9 cellular contexts compared by ENCODE assay signal in the genomic region with DNA sequence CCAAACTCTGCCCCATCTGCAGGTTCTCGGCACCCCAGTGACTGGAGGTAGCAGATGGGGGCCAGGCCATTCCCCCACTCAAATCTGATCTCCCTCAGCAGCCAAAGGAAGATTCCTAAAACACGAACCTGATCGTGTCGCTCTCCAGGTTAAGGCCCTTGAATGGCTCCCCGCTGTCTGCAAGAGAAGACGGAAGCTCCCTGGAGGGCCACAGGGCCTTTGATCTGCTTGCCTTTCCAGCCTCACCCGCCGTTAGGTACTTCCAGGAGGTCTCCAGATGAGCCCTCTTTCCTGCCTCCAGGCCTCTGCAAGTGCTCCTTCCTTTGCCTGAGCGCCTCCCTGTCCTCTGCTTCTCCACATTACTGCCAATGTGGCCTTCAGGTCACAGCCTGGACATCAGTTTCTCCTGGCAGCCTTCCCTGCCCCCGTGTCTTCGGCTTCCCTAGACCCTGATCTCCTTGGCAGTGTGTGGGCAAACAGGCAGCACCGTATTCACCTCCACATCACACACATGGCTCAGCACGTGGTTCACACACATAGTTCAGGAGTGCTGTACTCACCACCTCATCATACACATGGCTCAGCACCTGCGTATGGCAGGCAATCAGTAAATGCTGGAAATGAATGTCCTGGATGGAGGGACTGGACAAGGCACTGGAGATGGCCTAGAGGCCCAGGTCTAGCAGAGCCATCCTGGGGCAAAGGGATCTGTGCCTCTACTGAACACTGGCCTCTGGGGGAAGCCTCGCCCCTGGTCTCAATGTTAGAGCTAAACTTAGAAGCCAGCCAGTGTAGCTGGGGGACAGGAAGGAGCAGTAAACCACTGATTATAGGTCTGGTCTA. TPM values are rescaled to one million over a fixed set of nuclear protein-coding genes. Genes with fewer than 3 reads are reported as not detected.
DNase-seq lines count a peak whose midpoint lies in the region; ATAC-seq, FAIRE-seq and TF ChIP-seq lines count a peak whose summit lies in the region.
"Had no signal": no experiment of that assay in that cellular context is flagged by ENCODE, and none has a peak within 500 bp of the region (broad histone marks: within the 10 kb centered on the region; RNA-seq: fewer than 3 reads in every experiment).

No MANE protein-coding gene starts in this region.

- H3K4me3 Mint-ChIP-seq in endodermal cell (no peak overlapping the region), nephron (peak overlapping the region; percentile 3 to 27 (median 20))
- H3K4me3 Mint-ChIP-seq in T-helper 2 cell treated with Interferon-gamma antibody and Interleukin-4, amounts not matched to agents 5 μg/mL and 100 μg/mL, for 36 hours: no peak overlapping the region

- peak overlapping the region; percentile 43 for H3K9ac ChIP-seq in HepG2 (ENCODE audit: insufficient read depth, low read depth, low read length)
- H3K9ac ChIP-seq in endodermal cell (ENCODE audit: extremely low read depth, low read length, poor library complexity, severe bottlenecking): no peak overlapping the region

- peaks cover 26% of the 10 kb centered on the region for H3K27me3 Mint-ChIP-seq in endodermal cell (ENCODE audit: insufficient read depth)
- H3K27me3 Mint-ChIP-seq in nephron (ENCODE audit: low read depth): peaks cover 3% of the 10 kb centered on the region
- H3K27me3 Mint-ChIP-seq in T-helper 2 cell treated with Interferon-gamma antibody and Interleukin-4, amounts not matched to agents 5 μg/mL and 100 μg/mL, for 36 hours (ENCODE audit: low read depth): peaks cover 14% of the 10 kb centered on the region

- H3K27ac Mint-ChIP-seq in endodermal cell (peak overlapping the region; percentile 71), nephron (peak overlapping the region; percentile 73 to 98 (median 86))
- H3K27ac Mint-ChIP-seq in T-helper 2 cell treated with Interferon-gamma antibody and Interleukin-4, amounts not matched to agents 5 μg/mL and 100 μg/mL, for 36 hours: no peak overlapping the region

- no peak for ATAC-seq in HepG2
- no peak for ATAC-seq in right lobe of liver
- no peak for ATAC-seq in GM21825 (IDR thresholded peaks at IDR 0.05; ENCODE audit: unreplicated experiment)

- CTCF ChIA-PET in HepG2 (lab: Yijun Ruan, JAX; ENCODE audit: low intra/inter-chr PET ratio, low total read pairs): interaction anchor here (0.7 to 1.5 kb wide), 5 partner anchors 13 to 237 kb away, joined by 3 to 6 read pairs (median 5); no protein-coding TSS in a partner anchor

- no peak for TF ChIP-seq CTCF in HepG2 (CRISPR knock-in tag; IDR thresholded peaks at IDR 0.05)
- no peak for TF ChIP-seq CTCF in right lobe of liver (IDR thresholded peaks at IDR 0.05)
- no peak for TF ChIP-seq CTCF in endodermal cell (conservative IDR thresholded peaks at IDR 0.05)
- no peak for TF ChIP-seq CTCF in nephron (IDR thresholded peaks at IDR 0.05; ENCODE audit: unreplicated experiment in 3 of 3)

- in situ Hi-C loops in HepG2 (cut with HindIII; ENCODE audit: extremely low pct_ligation_motif_present, low pct_unique_long_range_greater_than_20kb): no loop called here

- H3K9me3 ChIP-seq in HepG2 (ENCODE audit: low read length) (no peaks in the 10 kb centered on the region), right lobe of liver (no peaks in the 10 kb centered on the region), endodermal cell (ENCODE audit: control insufficient read depth, low read length) (no peaks in the 10 kb centered on the region)

- no peaks in the 10 kb centered on the region for H3K79me2 ChIP-seq in HepG2 (ENCODE audit: insufficient read depth, low read length)

- peaks cover 75% of the 10 kb centered on the region for H3K4me1 ChIP-seq in HepG2 (ENCODE audit: insufficient read depth, low read length)
- H3K4me1 ChIP-seq in right lobe of liver: no peaks in the 10 kb centered on the region
- H3K4me1 ChIP-seq in endodermal cell (ENCODE audit: control insufficient read depth, insufficient read depth, low read length): peaks cover 30% of the 10 kb centered on the region

- WGBS in HepG2 (ENCODE audit: low lambda C conversion rate): 94% methylated on average over 14 of the region's 15 CpGs
- WGBS in right lobe of liver (ENCODE audit: insufficient coverage, low coverage, low lambda C conversion rate, missing lambda C conversion rate): 80% methylated on average over 5 of the region's 15 CpGs
- WGBS in endodermal cell (ENCODE audit: insufficient coverage in 1 of 2, insufficient read length in 1 of 2), 2 experiments: 71 to 74% methylated on average over 12 to 15 of the region's 15 CpGs

- no peak for TF ChIP-seq RAD21 in HepG2 (CRISPR knock-in tag; IDR thresholded peaks at IDR 0.05)

- no peak for DNase-seq in HepG2 (ENCODE audit: low spot score)
- no peak for DNase-seq in right lobe of liver
- peak; percentile 87 for DNase-seq in endodermal cell
- DNase-seq in stimulated activated CD4-positive, alpha-beta T cell treated with anti-CD3 and anti-CD28 coated beads, Interleukin-4, amount 100 ng/mL, for 4 hours: no peak
- no peak for DNase-seq in T-helper 2 cell
- no peak for DNase-seq in T-helper 2 cell treated with Interferon-gamma antibody and Interleukin-4, amounts not matched to agents 5 μg/mL and 100 μg/mL, for 36 hours (ENCODE audit: low spot score)
- DNase-seq: T-helper 9 cell had no signal

- H3K4me3 ChIP-seq in HepG2 (replicated peaks in 1 of 3; ENCODE audit: insufficient read depth in 1 of 3, low read depth in 2 of 3, low read length in 3 of 3): no peak overlapping the region
- no peak overlapping the region for H3K4me3 ChIP-seq in right lobe of liver
- H3K4me3 ChIP-seq in endodermal cell (ENCODE audit: low read length): no peak overlapping the region

- H3K27me3 ChIP-seq in HepG2 (ENCODE audit: control insufficient read depth in 1 of 2, insufficient read depth in 2 of 2, low read length in 2 of 2) (no peaks in the 10 kb centered on the region), right lobe of liver (no peaks in the 10 kb centered on the region), endodermal cell (ENCODE audit: control insufficient read depth, insufficient read depth, low read length, poor library complexity, severe bottlenecking) (no peaks in the 10 kb centered on the region)

- TF ChIP-seq EP300 in HepG2 (IDR thresholded peaks at IDR 0.05; ENCODE audit: low read depth in 2 of 2, low read length in 2 of 2) (no peak), HepG2 (CRISPR knock-in tag; IDR thresholded peaks at IDR 0.05; ENCODE audit: borderline replicate concordance) (0 out of 2 replicates have a peak, but pooled peaks have one; percentile 28)

- H3K4me1 Mint-ChIP-seq in endodermal cell: peaks cover 53% of the 10 kb centered on the region
- peaks cover 86% of the 10 kb centered on the region for H3K4me1 Mint-ChIP-seq in nephron
- peaks cover 13% of the 10 kb centered on the region for H3K4me1 Mint-ChIP-seq in T-helper 2 cell treated with Interferon-gamma antibody and Interleukin-4, amounts not matched to agents 5 μg/mL and 100 μg/mL, for 36 hours (ENCODE audit: low read depth)

- H3K9me3 Mint-ChIP-seq in endodermal cell (no peaks in the 10 kb centered on the region), nephron (no peaks in the 10 kb centered on the region)
- H3K9me3 Mint-ChIP-seq in T-helper 2 cell treated with Interferon-gamma antibody and Interleukin-4, amounts not matched to agents 5 μg/mL and 100 μg/mL, for 36 hours: no peaks in the 10 kb centered on the region

- POLR2A ChIA-PET in HepG2 (lab: Yijun Ruan, JAX): interaction anchor here (0.8 to 7.7 kb wide), 15 partner anchors 14 to 131 kb away, joined by 3 to 89 read pairs (median 3); a partner anchor contains a TSS

- peak overlapping the region; percentile 24 for H3K27ac ChIP-seq in HepG2 (ENCODE audit: extremely low read length, insufficient read depth, low read length)
- no peak overlapping the region for H3K27ac ChIP-seq in right lobe of liver
- H3K27ac ChIP-seq in endodermal cell (ENCODE audit: low read depth, low read length): peak overlapping the region; percentile 95

- H3K36me3 ChIP-seq in HepG2 (replicated peaks in 1 of 2; ENCODE audit: control insufficient read depth in 1 of 2, insufficient read depth in 2 of 2, low read length in 2 of 2): no peaks in the 10 kb centered on the region; a peak in 1 of 5 replicates
- H3K36me3 ChIP-seq in right lobe of liver: no peaks in the 10 kb centered on the region
- peaks cover 14% of the 10 kb centered on the region for H3K36me3 ChIP-seq in endodermal cell (ENCODE audit: control insufficient read depth, insufficient read depth, low read length)

- H4K20me1 ChIP-seq in HepG2 (ENCODE audit: insufficient read depth, low read length): no peaks in the 10 kb centered on the region

- H3K4me2 ChIP-seq in HepG2 (ENCODE audit: low read depth, low read length): peak overlapping the region; percentile 56; the same call in 1 of the 2 replicates

- BruUV-seq in HepG2 (replicated peaks; lab: Mats Ljungman, UMichigan): no TSS peak

- TF ChIP-seq POLR2A in HepG2 (IDR thresholded peaks at IDR 0.05; ENCODE audit: insufficient read depth in 1 of 2, low read depth in 2 of 2, low read length in 2 of 2): no peak
- no peak for TF ChIP-seq POLR2A in right lobe of liver (IDR thresholded peaks at IDR 0.05)

- intact Hi-C loops in HepG2 (cut with micrococcal nuclease; ENCODE audit: unreplicated experiment): no loop called here
- intact Hi-C loops in right lobe of liver (cut with DNase I): no loop called here

- H3K36me3 Mint-ChIP-seq in endodermal cell (ENCODE audit: low read depth) (peaks cover 10% of the 10 kb centered on the region), nephron (ENCODE audit: low read depth) (peaks cover 15% of the 10 kb centered on the region)
- H3K36me3 Mint-ChIP-seq in T-helper 2 cell treated with Interferon-gamma antibody and Interleukin-4, amounts not matched to agents 5 μg/mL and 100 μg/mL, for 36 hours (ENCODE audit: low read depth): no peaks in the 10 kb centered on the region

- FAIRE-seq in HepG2 (lab: Jason Lieb, UNC): no peak

- H2AFZ ChIP-seq in HepG2 (ENCODE audit: low read length): no peak overlapping the region

RNA-seq across cellular contexts. Expression of a gene that starts 26.4 kb away (rescaled TPM):
- total RNA-seq in HepG2 (2016; rRNA removed; fragmentation: Illumina TruSeq; extraction: Trizol) (181 and 283 TPM in 2 replicates), right lobe of liver (10 to 100 TPM; 13.0 to 23.0 (median 15.2) TPM), endodermal cell (10 to 100 TPM; 43.9 to 49.2 TPM)
- 33.9 and 36.7 TPM in 2 replicates for total RNA-seq in HepG2 (2016; cell fraction: cytosol; rRNA removed; fragmentation: Illumina TruSeq; extraction: Trizol; ENCODE audit: low read depth)
- total RNA-seq in HepG2 (2016; cell fraction: insoluble cytoplasmic fraction; rRNA removed; fragmentation: Illumina TruSeq; extraction: Trizol): 189 and 325 TPM in 2 replicates
- 47.2 and 48.2 TPM in 2 replicates for total RNA-seq in HepG2 (2016; cell fraction: membrane; rRNA removed; fragmentation: Illumina TruSeq; extraction: Trizol)
- total RNA-seq in HepG2 (2016; cell fraction: nucleus; rRNA removed; fragmentation: Illumina TruSeq; extraction: Trizol): 63.9 and 73.7 TPM in 2 replicates
- polyA plus RNA-seq in HepG2 (2011; rRNA removed): 61.6 and 63.2 TPM in 2 replicates
- 68.3 and 71.0 TPM in 2 replicates for polyA plus RNA-seq in HepG2 (2011; cell fraction: cytosol; rRNA removed)
- polyA plus RNA-seq in HepG2 (2011; cell fraction: nucleus; rRNA removed): 11.6 and 14.2 TPM in 2 replicates
- polyA plus RNA-seq in HepG2 (2012): 78.3 and 78.8 TPM in 2 replicates
- polyA plus RNA-seq in HepG2 (2016; cell fraction: cytosol; fragmentation: Illumina TruSeq; extraction: Trizol; ENCODE audit: low read depth): 26.6 and 30.8 TPM in 2 replicates
- 249 and 259 TPM in 2 replicates for polyA plus RNA-seq in HepG2 (2016; cell fraction: insoluble cytoplasmic fraction; fragmentation: Illumina TruSeq; extraction: Trizol; ENCODE audit: low read depth)
- polyA plus RNA-seq in HepG2 (2016; cell fraction: membrane; fragmentation: Illumina TruSeq; extraction: Trizol; ENCODE audit: low read depth): 32.0 and 32.5 TPM in 2 replicates
- polyA plus RNA-seq in HepG2 (2016; cell fraction: nucleus; fragmentation: Illumina TruSeq; extraction: Trizol; ENCODE audit: insufficient read depth, low read depth): 75.9 and 84.0 TPM in 2 replicates
- polyA minus RNA-seq in HepG2 (2011; rRNA and poly(A)+ RNA removed; ENCODE audit: low replicate concordance): 47.3 and 53.2 TPM in 2 replicates
- 28.0 and 33.9 TPM in 2 replicates for polyA minus RNA-seq in HepG2 (2011; cell fraction: cytosol; rRNA and poly(A)+ RNA removed)
- 17.3 and 18.9 TPM in 2 replicates for polyA minus RNA-seq in HepG2 (2011; cell fraction: nucleus; rRNA and poly(A)+ RNA removed)
- 40.1 TPM for polyA plus RNA-seq in endodermal cell (2013, experiment 1 of 2)
- polyA plus RNA-seq in endodermal cell (2013, experiment 2 of 2): 41.1 TPM

Comparison
In these comparisons a context has a peak if more than half of its experiments do, and no peak if none do; other contexts are left out.
1. H3K27ac ChIP-seq: peak in HepG2 (single experiment) and endodermal cell (single experiment); none in right lobe of liver (0 of 3).
2. H3K4me3 Mint-ChIP-seq: peak in nephron (3 of 3); none in endodermal cell (single experiment) and T-helper 2 cell treated with Interferon-gamma antibody and Interleukin-4, amounts not matched to agents 5 μg/mL and 100 μg/mL, for 36 hours (single experiment).